ENCODE assay signal across 3 cellular contexts in genomic region chr11:97832451-97832850, GRCh38.
TF ChIP-seq lines count a peak whose summit lies in the region.

No MANE protein-coding gene starts in this region.

TF ChIP-seq in HepG2, 621 proteins besides CTCF, POLR2A, EP300 and RAD21:
- no peak for TF ChIP-seq ZNF7 (CRISPR knock-in tag; IDR thresholded peaks at IDR 0.05)
- 0 out of 2 replicates have a peak, but pooled peaks have one; percentile 14 for TF ChIP-seq USF2 (IDR thresholded peaks at IDR 0.05; ENCODE audit: low read depth, low read length)
- TF ChIP-seq USF2 (CRISPR knock-in tag; IDR thresholded peaks at IDR 0.05; ENCODE audit: borderline replicate concordance): no peak
- peak; percentile 55; the same call in 1 of the 2 replicates for TF ChIP-seq RAD51 (IDR thresholded peaks at IDR 0.05; ENCODE audit: borderline replicate concordance)
- no peak for TF ChIP-seq PRDM10 (CRISPR knock-in tag; IDR thresholded peaks at IDR 0.05; ENCODE audit: low read depth)
TF ChIP-seq in HepG2: peak in this region for 2.

TF ChIP-seq in K562, 482 proteins besides CTCF, POLR2A, EP300 and RAD21:
- no peak for TF ChIP-seq E2F5 (CRISPR knock-in tag; IDR thresholded peaks at IDR 0.05)
- no peak for TF ChIP-seq ESRRB (CRISPR knock-in tag; IDR thresholded peaks at IDR 0.05; ENCODE audit: borderline replicate concordance)
- no peak for TF ChIP-seq ETS1 (conservative IDR thresholded peaks at IDR 0.05; ENCODE audit: control insufficient read depth, low read depth, low read length)
- no peak for TF ChIP-seq DPF2 (IDR thresholded peaks at IDR 0.05)
- no peak for TF ChIP-seq FOS (IDR thresholded peaks at IDR 0.05; ENCODE audit: extremely low read depth, insufficient read length)
- no peak for TF ChIP-seq SIN3B (IDR thresholded peaks at IDR 0.05; ENCODE audit: low read depth)
- no peak for TF ChIP-seq KLF6 (CRISPR knock-in tag; IDR thresholded peaks at IDR 0.05; ENCODE audit: borderline replicate concordance)
- TF ChIP-seq CBFA2T2 (conservative IDR thresholded peaks at IDR 0.05): 0 out of 2 replicates have a peak, but pooled peaks have one; percentile 15
- no peak for TF ChIP-seq SNAPC5 (CRISPR knock-in tag; IDR thresholded peaks at IDR 0.05)
- no peak for TF ChIP-seq HSF4 (CRISPR knock-in tag; IDR thresholded peaks at IDR 0.05; ENCODE audit: borderline replicate concordance)
- no peak for TF ChIP-seq ELF4 (CRISPR knock-in tag; IDR thresholded peaks at IDR 0.05)
- no peak for TF ChIP-seq CBX2 (IDR thresholded peaks at IDR 0.05; ENCODE audit: insufficient read depth, low read length, poor library complexity, severe bottlenecking)
- peak; percentile 57 for TF ChIP-seq TFE3 (CRISPR knock-in tag; IDR thresholded peaks at IDR 0.05)
- no peak for TF ChIP-seq ZNF586 (CRISPR knock-in tag; conservative IDR thresholded peaks at IDR 0.05)
- no peak for TF ChIP-seq SMARCA4 (IDR thresholded peaks at IDR 0.05)
- no peak for TF ChIP-seq ZNF75A (CRISPR knock-in tag; IDR thresholded peaks at IDR 0.05)
- no peak for TF ChIP-seq ZNF174 (CRISPR knock-in tag; IDR thresholded peaks at IDR 0.05)

TF ChIP-seq in SK-N-SH, 30 proteins besides CTCF, POLR2A, EP300 and RAD21:
- no peak for TF ChIP-seq FOXJ3 (CRISPR knock-in tag; IDR thresholded peaks at IDR 0.05)
- no peak for TF ChIP-seq TAF1 (IDR thresholded peaks at IDR 0.05; ENCODE audit: borderline replicate concordance, low read depth, low read length)
- no peak for TF ChIP-seq JUND (IDR thresholded peaks at IDR 0.05)
- no peak for TF ChIP-seq EZH2phosphoT487 (IDR thresholded peaks at IDR 0.05; ENCODE audit: borderline replicate concordance, low read depth)
- no peak for TF ChIP-seq RFX5 (IDR thresholded peaks at IDR 0.05; ENCODE audit: low read length)
- TF ChIP-seq SIN3A (IDR thresholded peaks at IDR 0.05; ENCODE audit: borderline replicate concordance, low read depth, low read length): no peak
- no peak for TF ChIP-seq RCOR1 (IDR thresholded peaks at IDR 0.05; ENCODE audit: low read length)
- no peak for TF ChIP-seq RXRA (IDR thresholded peaks at IDR 0.05; ENCODE audit: borderline replicate concordance, low read depth)
- no peak for TF ChIP-seq GABPA (IDR thresholded peaks at IDR 0.05; ENCODE audit: low read depth)
TF ChIP-seq in SK-N-SH: peak in this region for 0.
